In genomic region chr1:207828485-207829158, GRCh38 we compare ENCODE assay signal across 1 cellular context.
TF ChIP-seq lines count a peak whose summit lies in the region.

No MANE protein-coding gene starts in this region.

TF ChIP-seq in K562, 482 proteins besides CTCF, POLR2A, EP300 and RAD21 (continued from another document and continues in another):
- no peak for TF ChIP-seq THAP12 (CRISPR knock-in tag; IDR thresholded peaks at IDR 0.05)
- TF ChIP-seq MEF2A (IDR thresholded peaks at IDR 0.05; ENCODE audit: control insufficient read depth, low read depth, low read length): no peak
- no peak for TF ChIP-seq CEBPZ (IDR thresholded peaks at IDR 0.05; ENCODE audit: borderline replicate concordance, low read depth, low read length)
- no peak for TF ChIP-seq POLR2AphosphoS5 (IDR thresholded peaks at IDR 0.05; ENCODE audit: control insufficient read depth, insufficient read depth, low read depth, low read length)
- TF ChIP-seq SPI1 (IDR thresholded peaks at IDR 0.05; ENCODE audit: borderline replicate concordance, low read depth, low read length): peak; percentile 98
- no peak for TF ChIP-seq TSC22D4 (tag; IDR thresholded peaks at IDR 0.05)
- TF ChIP-seq MBD1 (CRISPR knock-in tag; IDR thresholded peaks at IDR 0.05): no peak
- no peak for TF ChIP-seq TAF1 (IDR thresholded peaks at IDR 0.05; ENCODE audit: control insufficient read depth, extremely low read depth, insufficient read depth, low read length, severe bottlenecking)
- TF ChIP-seq ILF3 (IDR thresholded peaks at IDR 0.05; ENCODE audit: borderline replicate concordance): no peak
- no peak for TF ChIP-seq THRAP3 (IDR thresholded peaks at IDR 0.05; ENCODE audit: borderline replicate concordance)
- TF ChIP-seq HDAC1 (IDR thresholded peaks at IDR 0.05): 0 out of 4 replicates have a peak, but pooled peaks of 1 of the 2 experiments have one; percentile 3
- 0 out of 2 replicates have a peak, but pooled peaks have one; percentile 18 for TF ChIP-seq CREB3L1 (IDR thresholded peaks at IDR 0.05; ENCODE audit: borderline replicate concordance, low read depth)
- no peak for TF ChIP-seq RUNX1 (IDR thresholded peaks at IDR 0.05; ENCODE audit: low read depth)
- TF ChIP-seq KLF10 (CRISPR knock-in tag; IDR thresholded peaks at IDR 0.05): no peak
- TF ChIP-seq BDP1 (IDR thresholded peaks at IDR 0.05; ENCODE audit: insufficient read depth, insufficient read length): no peak
- no peak for TF ChIP-seq TCF15 (CRISPR knock-in tag; IDR thresholded peaks at IDR 0.05)
- no peak; the same call in 1 of the 2 replicates for TF ChIP-seq MTA1 (IDR thresholded peaks at IDR 0.05; ENCODE audit: borderline replicate concordance)
- TF ChIP-seq ETV6 (IDR thresholded peaks at IDR 0.05; ENCODE audit: borderline replicate concordance in 1 of 2, low read depth in 2 of 2, low read length in 1 of 2): 0 out of 4 replicates have a peak, but pooled peaks of 1 of the 2 experiments have one; percentile 30
- no peak for TF ChIP-seq ETV6 (CRISPR knock-in tag; IDR thresholded peaks at IDR 0.05; ENCODE audit: borderline replicate concordance)
- TF ChIP-seq PBX2 (CRISPR knock-in tag; IDR thresholded peaks at IDR 0.05; ENCODE audit: low read depth): no peak
- TF ChIP-seq PBX2 (tag; conservative IDR thresholded peaks at IDR 0.05; ENCODE audit: low read depth): 0 out of 2 replicates have a peak, but pooled peaks have one; percentile 5
- TF ChIP-seq ZNF280B (CRISPR knock-in tag; IDR thresholded peaks at IDR 0.05): no peak
- no peak for TF ChIP-seq NR2C1 (IDR thresholded peaks at IDR 0.05)
- TF ChIP-seq NR2C1 (tag; IDR thresholded peaks at IDR 0.05): no peak
- TF ChIP-seq ZNF436 (CRISPR knock-in tag; IDR thresholded peaks at IDR 0.05): no peak
- no peak for TF ChIP-seq NR1H2 (CRISPR knock-in tag; IDR thresholded peaks at IDR 0.05)
- TF ChIP-seq NFYB (IDR thresholded peaks at IDR 0.05; ENCODE audit: extremely low read depth, insufficient read length): peak; percentile 30
- no peak for TF ChIP-seq E4F1 (CRISPR knock-in tag; IDR thresholded peaks at IDR 0.05; ENCODE audit: borderline replicate concordance)
- TF ChIP-seq ZFP30 (CRISPR knock-in tag; IDR thresholded peaks at IDR 0.05; ENCODE audit: borderline replicate concordance): no peak
- TF ChIP-seq HNRNPH1 (optimal IDR thresholded peaks at IDR 0.05; ENCODE audit: low read depth, low read length): no peak
- TF ChIP-seq ZKSCAN1 (IDR thresholded peaks at IDR 0.05; ENCODE audit: low read depth, low read length): peak; percentile 15; the same call in 1 of the 2 replicates
- no peak for TF ChIP-seq PHB (CRISPR knock-in tag; IDR thresholded peaks at IDR 0.05)
- no peak for TF ChIP-seq PTRF (tag; IDR thresholded peaks at IDR 0.05)
- TF ChIP-seq NELFE (IDR thresholded peaks at IDR 0.05; ENCODE audit: insufficient read depth, insufficient read length): no peak
- peak; percentile 82 for TF ChIP-seq LCOR (CRISPR knock-in tag; IDR thresholded peaks at IDR 0.05)
- TF ChIP-seq BRD4 (IDR thresholded peaks at IDR 0.05): no peak
- no peak for TF ChIP-seq ZNF282 (CRISPR knock-in tag; IDR thresholded peaks at IDR 0.05)
- TF ChIP-seq RBM15 (IDR thresholded peaks at IDR 0.05; ENCODE audit: insufficient read depth, low read length): no peak
- no peak for TF ChIP-seq STAG1 (CRISPR knock-in tag; IDR thresholded peaks at IDR 0.05; ENCODE audit: borderline replicate concordance)
- TF ChIP-seq PCBP1 (IDR thresholded peaks at IDR 0.05; ENCODE audit: low read depth, low read length, poor library complexity, severe bottlenecking): no peak
- TF ChIP-seq XRCC5 (IDR thresholded peaks at IDR 0.05; ENCODE audit: low read depth, low read length): no peak
- no peak for TF ChIP-seq GTF2B (IDR thresholded peaks at IDR 0.05; ENCODE audit: extremely low read depth, insufficient read length)
- peak; percentile 76; the same call in 1 of the 2 replicates for TF ChIP-seq SMARCE1 (IDR thresholded peaks at IDR 0.05)
- peak; percentile 46; the same call in 1 of the 2 replicates for TF ChIP-seq JUND (IDR thresholded peaks at IDR 0.05; ENCODE audit: borderline replicate concordance, low read depth, low read length)
- TF ChIP-seq JUND (tag; IDR thresholded peaks at IDR 0.05; ENCODE audit: borderline replicate concordance, low read depth, low read length): peak; percentile 33; the same call in 2 of the 3 replicates
- TF ChIP-seq MXI1 (IDR thresholded peaks at IDR 0.05; ENCODE audit: low read depth, low read length): no peak
- TF ChIP-seq ZNF165 (CRISPR knock-in tag; IDR thresholded peaks at IDR 0.05; ENCODE audit: borderline replicate concordance): no peak
